ENCODE assay signal across 20 cellular contexts in genomic region chr5:6218116-6218515, GRCh38.
"Had no signal": no experiment of that assay in that cellular context is flagged by ENCODE, and none has a peak within 500 bp of the region (broad histone marks: within the 10 kb centered on the region; RNA-seq: fewer than 3 reads in every experiment).

No MANE protein-coding gene starts in this region.

- H3K27me3 Mint-ChIP-seq: dendritic cell treated with granulocyte-macrophage colony-stimulating factor and Interleukin-4, amounts not matched to agents 40 ng/mL and 50 ng/mL, for 4 days had no signal

- ATAC-seq: effector memory CD8-positive, alpha-beta T cell; gastrocnemius medialis; heart right ventricle; left cardiac atrium; left lung; left ventricle myocardium superior; lower lobe of right lung; mucosa of descending colon had no signal

- H3K9me3 ChIP-seq: colonic mucosa, esophagus squamous epithelium, gastrocnemius medialis, lower lobe of right lung, mucosa of descending colon had no signal

- H3K9me3 Mint-ChIP-seq: effector memory CD8-positive, alpha-beta T cell had no signal

- H3K4me3 Mint-ChIP-seq: dendritic cell treated with granulocyte-macrophage colony-stimulating factor and Interleukin-4, amounts not matched to agents 40 ng/mL and 50 ng/mL, for 4 days; effector memory CD8-positive, alpha-beta T cell; endodermal cell; mesothelial cell of epicardium had no signal

- H3K4me1 Mint-ChIP-seq: mesothelial cell of epicardium had no signal

- H3K4me1 ChIP-seq: colonic mucosa, esophagus squamous epithelium, gastrocnemius medialis, heart right ventricle, left lung, lower lobe of right lung had no signal

- H3K27ac ChIP-seq: colonic mucosa, esophagus squamous epithelium, gastrocnemius medialis, heart right ventricle, left lung, lower lobe of right lung had no signal

- H3K36me3 ChIP-seq: colonic mucosa, esophagus squamous epithelium, gastrocnemius medialis, heart right ventricle, left lung, lower lobe of right lung had no signal

- H3K4me3 ChIP-seq: colonic mucosa, esophagus squamous epithelium, gastrocnemius medialis, heart right ventricle, left lung, lower lobe of right lung, mucosa of descending colon had no signal

- DNase-seq: colonic mucosa; cortex of kidney; effector CD8-positive, alpha-beta T cell; effector memory CD8-positive, alpha-beta T cell; endodermal cell; esophagus squamous epithelium; foreskin fibroblast; foreskin melanocyte; gastrocnemius medialis; glutamatergic neuron; heart right ventricle; hippocampal formation; left cardiac atrium; left ventricle myocardium superior; lower lobe of right lung; mesenchymal stem cell; mucosa of descending colon had no signal

- H3K36me3 Mint-ChIP-seq: mesothelial cell of epicardium had no signal

- H3K27ac Mint-ChIP-seq: dendritic cell treated with granulocyte-macrophage colony-stimulating factor and Interleukin-4, amounts not matched to agents 40 ng/mL and 50 ng/mL, for 4 days; effector memory CD8-positive, alpha-beta T cell; endodermal cell; mesothelial cell of epicardium had no signal

- H3K27me3 ChIP-seq: colonic mucosa, esophagus squamous epithelium, gastrocnemius medialis, left lung had no signal
